9 cellular contexts compared by ENCODE assay signal in the genomic region with DNA sequence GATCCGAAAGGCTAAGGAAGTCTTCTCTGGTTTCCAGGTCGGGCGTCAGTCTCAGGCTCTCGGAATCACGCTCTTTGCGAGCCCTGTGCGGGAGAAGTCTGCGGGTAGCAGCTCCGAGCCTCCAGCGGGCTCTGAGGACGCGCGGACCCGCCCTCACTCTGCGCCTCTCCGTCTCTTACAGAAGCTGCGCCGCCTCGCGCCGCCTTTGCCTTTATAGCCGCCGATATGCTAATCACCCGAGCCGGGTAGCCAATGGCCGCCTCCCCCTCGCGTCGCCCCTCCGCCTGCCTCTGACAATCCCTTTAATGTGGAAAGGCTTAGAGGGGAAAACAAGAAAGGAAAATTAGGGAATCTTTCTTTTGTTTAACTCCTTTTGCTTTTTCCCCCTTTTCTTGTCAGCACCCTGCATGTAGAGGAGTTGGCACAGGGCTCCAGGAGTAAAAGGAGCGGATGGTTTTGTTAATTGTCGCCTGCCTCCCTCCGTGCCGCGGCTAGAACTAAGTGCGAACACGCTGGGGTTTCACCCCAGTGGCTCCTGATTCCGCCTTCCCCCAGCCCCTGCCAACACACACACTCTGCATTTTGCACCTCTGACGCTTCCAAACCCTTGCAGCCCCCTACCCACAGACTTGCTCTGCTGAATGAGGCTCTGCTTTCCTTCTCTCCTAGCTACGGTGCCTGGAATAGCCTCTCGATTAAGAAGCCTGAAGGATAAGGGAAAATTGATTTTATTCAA. TPM values are rescaled to one million over a fixed set of nuclear protein-coding genes. Genes with fewer than 3 reads are reported as not detected.
DNase-seq lines count a peak whose midpoint lies in the region; ATAC-seq and TF ChIP-seq lines count a peak whose summit lies in the region.
"Had no signal": no experiment of that assay in that cellular context is flagged by ENCODE, and none has a peak within 500 bp of the region (broad histone marks: within the 10 kb centered on the region; RNA-seq: fewer than 3 reads in every experiment).

A gene with protein sequence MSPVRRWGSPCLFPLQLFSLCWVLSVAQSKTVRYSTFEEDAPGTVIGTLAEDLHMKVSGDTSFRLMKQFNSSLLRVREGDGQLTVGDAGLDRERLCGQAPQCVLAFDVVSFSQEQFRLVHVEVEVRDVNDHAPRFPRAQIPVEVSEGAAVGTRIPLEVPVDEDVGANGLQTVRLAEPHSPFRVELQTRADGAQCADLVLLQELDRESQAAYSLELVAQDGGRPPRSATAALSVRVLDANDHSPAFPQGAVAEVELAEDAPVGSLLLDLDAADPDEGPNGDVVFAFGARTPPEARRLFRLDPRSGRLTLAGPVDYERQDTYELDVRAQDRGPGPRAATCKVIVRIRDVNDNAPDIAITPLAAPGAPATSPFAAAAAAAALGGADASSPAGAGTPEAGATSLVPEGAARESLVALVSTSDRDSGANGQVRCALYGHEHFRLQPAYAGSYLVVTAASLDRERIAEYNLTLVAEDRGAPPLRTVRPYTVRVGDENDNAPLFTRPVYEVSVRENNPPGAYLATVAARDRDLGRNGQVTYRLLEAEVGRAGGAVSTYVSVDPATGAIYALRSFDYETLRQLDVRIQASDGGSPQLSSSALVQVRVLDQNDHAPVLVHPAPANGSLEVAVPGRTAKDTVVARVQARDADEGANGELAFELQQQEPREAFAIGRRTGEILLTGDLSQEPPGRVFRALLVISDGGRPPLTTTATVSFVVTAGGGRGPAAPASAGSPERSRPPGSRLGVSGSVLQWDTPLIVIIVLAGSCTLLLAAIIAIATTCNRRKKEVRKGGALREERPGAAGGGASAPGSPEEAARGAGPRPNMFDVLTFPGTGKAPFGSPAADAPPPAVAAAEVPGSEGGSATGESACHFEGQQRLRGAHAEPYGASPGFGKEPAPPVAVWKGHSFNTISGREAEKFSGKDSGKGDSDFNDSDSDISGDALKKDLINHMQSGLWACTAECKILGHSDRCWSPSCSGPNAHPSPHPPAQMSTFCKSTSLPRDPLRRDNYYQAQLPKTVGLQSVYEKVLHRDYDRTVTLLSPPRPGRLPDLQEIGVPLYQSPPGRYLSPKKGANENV (minus strand): TSS at position 186 of the 736 bp plus-strand sequence. CDS start 204 bp downstream, outside the sequence.

- POLR2A ChIA-PET in CD8-positive, alpha-beta memory T cell (lab: Charles Lee): no interaction called here
- POLR2A ChIA-PET in activated CD8-positive, alpha-beta T cell treated with anti-CD3 and anti-CD28 coated beads, Interleukin-2, amount 10 ng/mL, durations not matched to agents 7 days and 5 days (lab: Charles Lee): no interaction called here
- POLR2A ChIA-PET in PC-3 (lab: Charles Lee; ENCODE audit: unreplicated experiment): no interaction called here

- BruUV-seq in PC-3 (replicated peaks; lab: Mats Ljungman, UMichigan): no TSS peak

- H3K9me3 ChIP-seq in CD8-positive, alpha-beta memory T cell (ENCODE audit: low read length): no peaks in the 10 kb centered on the region
- H3K9me3 ChIP-seq in lower lobe of right lung (no peaks in the 10 kb centered on the region), PC-3 (ENCODE audit: low read length) (no peaks in the 10 kb centered on the region)

- H3K4me1 Mint-ChIP-seq in CD8-positive, alpha-beta memory T cell: peaks cover 27 to 43% (median 34%) of the 10 kb centered on the region in 3 donors
- peaks cover 16% of the 10 kb centered on the region for H3K4me1 Mint-ChIP-seq in activated CD8-positive, alpha-beta T cell treated with anti-CD3 and anti-CD28 coated beads, Interleukin-2, amount 10 ng/mL, durations not matched to agents 7 days and 5 days (ENCODE audit: low read depth)

- H3K4me3 ChIP-seq in CD8-positive, alpha-beta memory T cell (ENCODE audit: low read length): no peak within 1 kb of the TSS
- H3K4me3 ChIP-seq in lower lobe of right lung (no peak within 1 kb of the TSS), PC-3 (ENCODE audit: low read length) (no peak within 1 kb of the TSS), foreskin fibroblast (ENCODE audit: low read depth in 1 of 2, low read length in 2 of 2) (no peak within 1 kb of the TSS)

- TF ChIP-seq CTCF in lower lobe of right lung (IDR thresholded peaks at IDR 0.05): no peak
- no peak for TF ChIP-seq CTCF in PC-3 (conservative IDR thresholded peaks at IDR 0.05; ENCODE audit: low read depth, low read length)
- TF ChIP-seq CTCF in foreskin fibroblast (IDR thresholded peaks at IDR 0.05; ENCODE audit: low read depth, low read length): no peak

- no peaks in the 10 kb centered on the region for H3F3A ChIP-seq in PC-3 (ENCODE audit: low read length, unreplicated experiment)

- no peaks in the 10 kb centered on the region for H3K9me2 ChIP-seq in PC-3 (replicated peaks; ENCODE audit: low read length)

- no peak within 1 kb of the TSS for H2AFZ ChIP-seq in PC-3 (ENCODE audit: low read length)

- no peak within 1 kb of the TSS for H3K27ac Mint-ChIP-seq in CD8-positive, alpha-beta memory T cell
- peak within 1 kb of the TSS; percentile 46 for H3K27ac Mint-ChIP-seq in activated CD8-positive, alpha-beta T cell treated with anti-CD3 and anti-CD28 coated beads, Interleukin-2, amount 10 ng/mL, durations not matched to agents 7 days and 5 days

- H4K20me1 ChIP-seq in PC-3 (ENCODE audit: low read length): no peaks in the 10 kb centered on the region

- intact Hi-C loops in lower lobe of right lung (cut with DNase I) (no loop called here), PC-3 (cut with micrococcal nuclease) (no loop called here)

- no peaks in the 10 kb centered on the region for H3K36me3 ChIP-seq in CD8-positive, alpha-beta memory T cell (ENCODE audit: insufficient read depth, low read length)
- H3K36me3 ChIP-seq in lower lobe of right lung (no peaks in the 10 kb centered on the region), PC-3 (ENCODE audit: low read depth, low read length) (no peaks in the 10 kb centered on the region)

- no peaks in the 10 kb centered on the region for H3K79me2 ChIP-seq in PC-3 (ENCODE audit: low read length)

- peaks cover 0 to 2% (median 0%) of the 10 kb centered on the region in 3 donors for H3K36me3 Mint-ChIP-seq in CD8-positive, alpha-beta memory T cell
- H3K36me3 Mint-ChIP-seq in activated CD8-positive, alpha-beta T cell treated with anti-CD3 and anti-CD28 coated beads, Interleukin-2, amount 10 ng/mL, durations not matched to agents 7 days and 5 days (ENCODE audit: low read depth): peaks cover 12% of the 10 kb centered on the region

- CTCF ChIA-PET in CD8-positive, alpha-beta memory T cell (lab: Charles Lee): no interaction called here
- CTCF ChIA-PET in activated CD8-positive, alpha-beta T cell treated with anti-CD3 and anti-CD28 coated beads, Interleukin-2, amount 10 ng/mL, durations not matched to agents 7 days and 5 days (lab: Charles Lee): no interaction called here
- CTCF ChIA-PET in PC-3 (lab: Charles Lee): no interaction called here

- peaks cover 58 to 65% of the 10 kb centered on the region in 2 donors for H3K27me3 Mint-ChIP-seq in CD8-positive, alpha-beta memory T cell
- H3K27me3 Mint-ChIP-seq in activated CD8-positive, alpha-beta T cell treated with anti-CD3 and anti-CD28 coated beads, Interleukin-2, amount 10 ng/mL, durations not matched to agents 7 days and 5 days (ENCODE audit: low read depth): peaks cover 59% of the 10 kb centered on the region

- H3K27me3 ChIP-seq in CD8-positive, alpha-beta memory T cell (ENCODE audit: insufficient read depth, low read length, poor library complexity, severe bottlenecking): peaks cover 45% of the 10 kb centered on the region
- H3K27me3 ChIP-seq in lower lobe of right lung (ENCODE audit: low read depth) (peaks cover 87% of the 10 kb centered on the region), PC-3 (ENCODE audit: low read length) (peaks cover 7% of the 10 kb centered on the region; the same call in 1 of the 2 replicates)

- H3K4me2 ChIP-seq in PC-3 (ENCODE audit: low read length): no peak within 1 kb of the TSS

- no peak for ATAC-seq in activated CD8-positive, alpha-beta T cell treated with anti-CD3 and anti-CD28 coated beads, Interleukin-2, amount 10 ng/mL, durations not matched to agents 7 days and 5 days
- ATAC-seq in lower lobe of right lung (no peak), GM18498 (IDR thresholded peaks at IDR 0.05; ENCODE audit: unreplicated experiment) (no peak), PC-3 (no peak)

- peak within 1 kb of the TSS in 5 of 7 donors; percentile 10 to 71 (median 26) for H3K4me3 Mint-ChIP-seq in CD8-positive, alpha-beta memory T cell
- peak within 1 kb of the TSS; percentile 40 for H3K4me3 Mint-ChIP-seq in activated CD8-positive, alpha-beta T cell treated with anti-CD3 and anti-CD28 coated beads, Interleukin-2, amount 10 ng/mL, durations not matched to agents 7 days and 5 days

- peaks cover 0 to 27% (median 13%) of the 10 kb centered on the region in 5 donors for H3K9me3 Mint-ChIP-seq in CD8-positive, alpha-beta memory T cell
- H3K9me3 Mint-ChIP-seq in activated CD8-positive, alpha-beta T cell treated with anti-CD3 and anti-CD28 coated beads, Interleukin-2, amount 10 ng/mL, durations not matched to agents 7 days and 5 days (ENCODE audit: insufficient read depth): peaks cover 8% of the 10 kb centered on the region

- DNase-seq in CD8-positive, alpha-beta memory T cell: no peak
- DNase-seq in NCI-H1436 (lab: John Stamatoyannopoulos, UW): peak; percentile 72
- DNase-seq in activated CD8-positive, alpha-beta T cell treated with anti-CD3 and anti-CD28 coated beads, Interleukin-2, amount 10 ng/mL, durations not matched to agents 7 days and 5 days: no peak
- DNase-seq in lower lobe of right lung: peak; percentile 47
- no peak for DNase-seq in PC-3
- DNase-seq in foreskin fibroblast: no peak
- no peak for DNase-seq in cortex of kidney (lab: John Stamatoyannopoulos, UW)

- no peak within 1 kb of the TSS for H3K27ac ChIP-seq in CD8-positive, alpha-beta memory T cell (ENCODE audit: low read depth, low read length)
- H3K27ac ChIP-seq in lower lobe of right lung (no peak within 1 kb of the TSS), PC-3 (ENCODE audit: low read length) (no peak within 1 kb of the TSS)

- H3K4me1 ChIP-seq in CD8-positive, alpha-beta memory T cell (ENCODE audit: insufficient read depth, low read length): peaks cover 17% of the 10 kb centered on the region
- H3K4me1 ChIP-seq in lower lobe of right lung: peaks cover 18% of the 10 kb centered on the region
- no peaks in the 10 kb centered on the region for H3K4me1 ChIP-seq in PC-3 (ENCODE audit: insufficient read depth, low read length)

- H3K9ac ChIP-seq in PC-3 (ENCODE audit: low read length): no peak within 1 kb of the TSS

RNA-seq across cellular contexts. Expression of the gene that starts here (rescaled TPM):
- not detected for total RNA-seq in CD8-positive, alpha-beta memory T cell
- not detected for polyA plus RNA-seq in CD8-positive, alpha-beta memory T cell
- not detected for total RNA-seq in activated CD8-positive, alpha-beta T cell treated with anti-CD3 and anti-CD28 coated beads, Interleukin-2, amount 10 ng/mL, durations not matched to agents 7 days and 5 days
- total RNA-seq in lower lobe of right lung (not detected), PC-3 (2014; rRNA removed) (not detected in 2 replicates)
- total RNA-seq: activated CD8-positive, alpha-beta memory T cell treated with anti-CD3 and anti-CD28 coated beads for 36 hours had no signal

Comparison
In these comparisons a context has a peak if more than half of its experiments do, and no peak if none do; other contexts are left out.
1. Peak in DNase-seq in lower lobe of right lung; RNA of the gene not detected or under 1 TPM.